ENCODE assay signal across 22 cellular contexts in the genomic region with DNA sequence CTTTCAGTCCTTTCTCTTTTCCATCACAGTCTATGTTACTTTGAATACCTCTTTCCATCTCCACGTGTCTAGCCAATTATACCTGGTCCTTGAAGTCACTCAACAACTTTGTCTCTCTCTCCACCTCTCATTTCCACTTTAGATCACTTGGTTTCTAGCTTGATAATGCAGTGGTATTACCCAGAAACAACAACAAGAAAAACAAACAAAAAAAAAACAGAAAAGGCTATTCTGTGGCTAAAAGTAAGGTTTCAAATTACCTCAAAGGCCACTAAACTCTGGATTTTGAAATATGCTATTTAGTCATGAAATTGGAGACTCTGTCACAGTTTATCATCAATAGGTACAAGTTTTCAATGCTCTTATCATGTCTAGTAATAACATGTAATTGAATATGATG.
"Had no signal": no experiment of that assay in that cellular context is flagged by ENCODE, and none has a peak within 500 bp of the region (broad histone marks: within the 10 kb centered on the region; RNA-seq: fewer than 3 reads in every experiment).

No MANE protein-coding gene starts in this region.

- ATAC-seq: activated CD4-positive, CD25-positive, alpha-beta regulatory T cell treated with anti-CD3 and anti-CD28 coated beads, Interleukin-2, amount 50 U/mL, for 24 hours; activated CD8-positive, alpha-beta T cell treated with anti-CD3 and anti-CD28 coated beads for 36 hours; gastroesophageal sphincter; heart left ventricle; left cardiac atrium; natural killer cell; upper lobe of right lung had no signal

- H3K4me1 Mint-ChIP-seq: activated naive CD4-positive, alpha-beta T cell treated with anti-CD3 and anti-CD28 coated beads, Interleukin-2, amount 50 U/mL, for 24 hours; central memory CD8-positive, alpha-beta T cell; natural killer cell had no signal

- H3K9me3 Mint-ChIP-seq: activated CD4-positive, alpha-beta T cell treated with anti-CD3 and anti-CD28 coated beads, Interleukin-2, amount 10 ng/mL, durations not matched to agents 24 days and 14 days; activated CD8-positive, alpha-beta T cell treated with anti-CD3 and anti-CD28 coated beads for 36 hours; activated naive CD4-positive, alpha-beta T cell treated with anti-CD3 and anti-CD28 coated beads, Interleukin-2, amount 50 U/mL, for 24 hours; activated T-helper 1 cell treated with anti-CD3 and anti-CD28 coated beads, Interleukin-12 subunit alpha, Interleukin-12 subunit beta, Interleukin-2, Interleukin-4 antibody, amounts not matched to agents 30 ng/mL and 10 ng/mL and 1 ng/mL, durations not matched to agents 14 hours and 24 hours and 36 hours; endodermal cell had no signal

- DNase-seq: activated CD4-positive, alpha-beta T cell treated with anti-CD3 and anti-CD28 coated beads, Interleukin-2, amount 10 ng/mL, durations not matched to agents 24 days and 14 days; activated CD8-positive, alpha-beta T cell treated with anti-CD3 and anti-CD28 coated beads for 36 hours; activated gamma-delta T cell treated with Interleukin-2 at 50 U/mL for 16 hours; endodermal cell; heart left ventricle; left cardiac atrium; midbrain; natural killer cell; sigmoid colon; stimulated activated CD4-positive, alpha-beta T cell treated with anti-CD3 and anti-CD28 coated beads, Interleukin-2, amount 100 ng/mL, for 48 hours; stimulated activated CD8-positive, alpha-beta memory T cell treated with anti-CD3 and anti-CD28 coated beads, Interleukin-4, amount 100 ng/mL, for 48 hours; stimulated activated naive CD4-positive, alpha-beta T cell; thyroid gland; upper lobe of right lung had no signal

- H3K27ac Mint-ChIP-seq: activated CD4-positive, alpha-beta T cell treated with anti-CD3 and anti-CD28 coated beads, Interleukin-2, amount 10 ng/mL, durations not matched to agents 24 days and 14 days; activated CD8-positive, alpha-beta T cell treated with anti-CD3 and anti-CD28 coated beads for 36 hours; activated naive CD4-positive, alpha-beta T cell treated with anti-CD3 and anti-CD28 coated beads, Interleukin-2, amount 50 U/mL, for 24 hours; activated T-helper 1 cell treated with anti-CD3 and anti-CD28 coated beads, Interleukin-12 subunit alpha, Interleukin-12 subunit beta, Interleukin-2, Interleukin-4 antibody, amounts not matched to agents 30 ng/mL and 10 ng/mL and 1 ng/mL, durations not matched to agents 14 hours and 24 hours and 36 hours; endodermal cell; natural killer cell; progenitor cell of endocrine pancreas had no signal

- H3K36me3 Mint-ChIP-seq: activated naive CD4-positive, alpha-beta T cell treated with anti-CD3 and anti-CD28 coated beads, Interleukin-2, amount 50 U/mL, for 24 hours; natural killer cell had no signal

- FAIRE-seq: astrocyte, islet of Langerhans had no signal

- H3K4me3 Mint-ChIP-seq: activated CD4-positive, alpha-beta T cell treated with anti-CD3 and anti-CD28 coated beads, Interleukin-2, amount 10 ng/mL, durations not matched to agents 24 days and 14 days; activated CD8-positive, alpha-beta T cell treated with anti-CD3 and anti-CD28 coated beads for 36 hours; activated naive CD4-positive, alpha-beta T cell treated with anti-CD3 and anti-CD28 coated beads, Interleukin-2, amount 50 U/mL, for 24 hours; activated T-helper 1 cell treated with anti-CD3 and anti-CD28 coated beads, Interleukin-12 subunit alpha, Interleukin-12 subunit beta, Interleukin-2, Interleukin-4 antibody, amounts not matched to agents 30 ng/mL and 10 ng/mL and 1 ng/mL, durations not matched to agents 14 hours and 24 hours and 36 hours; central memory CD8-positive, alpha-beta T cell; endodermal cell; natural killer cell had no signal

- H3K27me3 Mint-ChIP-seq: activated CD4-positive, alpha-beta T cell treated with anti-CD3 and anti-CD28 coated beads, Interleukin-2, amount 10 ng/mL, durations not matched to agents 24 days and 14 days; activated CD8-positive, alpha-beta T cell treated with anti-CD3 and anti-CD28 coated beads for 36 hours; activated naive CD4-positive, alpha-beta T cell treated with anti-CD3 and anti-CD28 coated beads, Interleukin-2, amount 50 U/mL, for 24 hours; central memory CD8-positive, alpha-beta T cell; progenitor cell of endocrine pancreas had no signal
